ENCODE assay signal across 7 cellular contexts in genomic region chr17:6666077-6666521, GRCh38. TPM values are rescaled to one million over a fixed set of nuclear protein-coding genes. Genes with fewer than 3 reads are reported as not detected.
A peak's percentile ranks its signal among the peaks of the same experiment; 100 is the strongest.
DNase-seq lines count a peak whose midpoint lies in the region; ATAC-seq, FAIRE-seq and TF ChIP-seq lines count a peak whose summit lies in the region.

No MANE protein-coding gene starts in this region.

- H4K20me1 ChIP-seq in K562 (replicated peaks; ENCODE audit: control insufficient read depth, insufficient read depth, low read length) (no peaks in the 10 kb centered on the region), hepatocyte (ENCODE audit: insufficient read depth, poor library complexity, severe bottlenecking) (no peaks in the 10 kb centered on the region)

- peak; percentile 70 to 82 for TF ChIP-seq RAD21 in K562 (CRISPR knock-in tag; conservative IDR thresholded peaks at IDR 0.05 in 1 of 2, IDR thresholded peaks at IDR 0.05 in 1 of 2)

- H3K9me3 ChIP-seq in K562 (replicated peaks; ENCODE audit: control insufficient read depth, insufficient read depth, low read depth, low read length) (no peaks in the 10 kb centered on the region), hepatocyte (ENCODE audit: low read depth) (no peaks in the 10 kb centered on the region)

- 2% methylated on average over 9 of the region's 9 CpGs for WGBS in K562 (ENCODE audit: insufficient coverage, low coverage, missing lambda C conversion rate)
- WGBS in hepatocyte (ENCODE audit: low lambda C conversion rate, missing lambda C conversion rate), result 24% methylated on average over 9 of the region's 9 CpGs

- H3K4me2 ChIP-seq in K562 (ENCODE audit: insufficient read depth, low read length) (no peak overlapping the region), hepatocyte (no peak overlapping the region)

- DNase-seq in GM04504 (ENCODE audit: low read depth), result peak; percentile 60
- DNase-seq in LNCaP clone FGC (ENCODE audit: low read depth), result peak; percentile 56
- peak; percentile 92 for DNase-seq in SK-MEL-5 (ENCODE audit: low read depth, low spot score)
- peak; percentile 54 to 74 (median 62) for DNase-seq in K562 (ENCODE audit: extremely low read depth in 1 of 4, low spot score in 3 of 4)
- peak; percentile 87 for DNase-seq in hepatocyte (ENCODE audit: low spot score)
- peak; percentile 77 for DNase-seq in renal cortical epithelial cell (ENCODE audit: low read depth)

- ATAC-seq in K562 (peak; percentile 93), GM18502 (IDR thresholded peaks at IDR 0.05; ENCODE audit: poor library complexity, unreplicated experiment) (no peak)

- H3K36me3 ChIP-seq in K562 (ENCODE audit: control insufficient read depth, insufficient read depth, low read length) (no peaks in the 10 kb centered on the region), hepatocyte (replicated peaks; ENCODE audit: insufficient read depth, low read depth) (no peaks in the 10 kb centered on the region)

- no peak for TF ChIP-seq POLR2A in K562 (conservative IDR thresholded peaks at IDR 0.05)

- intact Hi-C loops in K562 (cut with micrococcal nuclease), result loop anchor here (2.0 to 5.0 kb wide), 3 partner anchors 176 to 346 kb away; partner anchors contain the start of gene RNASEK

- H3K4me1 ChIP-seq in K562 (replicated peaks in 1 of 2; ENCODE audit: control insufficient read depth in 2 of 2, insufficient read depth in 2 of 2, low read length in 2 of 2) (no peaks in the 10 kb centered on the region), hepatocyte (ENCODE audit: insufficient read depth) (no peaks in the 10 kb centered on the region)

- H3K9ac ChIP-seq in K562 (ENCODE audit: insufficient read depth in 1 of 2, low read depth in 2 of 2, low read length in 2 of 2), result no peak overlapping the region

- H2AFZ ChIP-seq in K562 (ENCODE audit: low read depth, low read length) (no peak overlapping the region), hepatocyte (no peak overlapping the region)

- peak; percentile 86 for FAIRE-seq in K562 (lab: Jason Lieb, UNC)

- H3K4me3 ChIP-seq in LNCaP clone FGC (ENCODE audit: low read depth, low read length), result no peak overlapping the region
- no peak overlapping the region for H3K4me3 ChIP-seq in K562
- no peak overlapping the region for H3K4me3 ChIP-seq in hepatocyte

- in situ Hi-C loops in SK-MEL-5 (cut with HindIII; ENCODE audit: low pct_unique_long_range_greater_than_20kb, low sequenced_read_pairs), result no loop called here
- in situ Hi-C loops in K562 (cut with MboI), result loop anchor here (5.0 kb wide), 1 partner anchor 341 kb away; no protein-coding TSS in a partner anchor

- no peak overlapping the region for H3K27ac ChIP-seq in K562 (ENCODE audit: extremely low read depth, low read depth, low read length)
- no peak overlapping the region for H3K27ac ChIP-seq in hepatocyte

- H3K27me3 ChIP-seq in K562 (ENCODE audit: control insufficient read depth in 2 of 2, insufficient read depth in 2 of 2, low read length in 2 of 2), result peaks cover 6 to 36% of the 10 kb centered on the region in 2 experiments; a peak in 4 of 5 replicates
- no peaks in the 10 kb centered on the region for H3K27me3 ChIP-seq in hepatocyte

- H3K9me1 ChIP-seq in K562 (ENCODE audit: control insufficient read depth, insufficient read depth, low read length), result no peaks in the 10 kb centered on the region

- BruUV-seq in K562 (replicated peaks; lab: Mats Ljungman, UMichigan), result no TSS peak

- no peak for TF ChIP-seq EP300 in K562 (IDR thresholded peaks at IDR 0.05; ENCODE audit: low read length)

- POLR2A ChIA-PET in K562 (lab: Yijun Ruan, JAX), result no interaction called here

- H3K9me2 ChIP-seq in hepatocyte (replicated peaks; ENCODE audit: insufficient read depth), result no peaks in the 10 kb centered on the region

- H3K79me2 ChIP-seq in K562 (ENCODE audit: control insufficient read depth, insufficient read depth, low read length) (no peaks in the 10 kb centered on the region), hepatocyte (no peaks in the 10 kb centered on the region)

- CTCF ChIA-PET in K562 (lab: Yijun Ruan, JAX; ENCODE audit: low intra/inter-chr PET ratio), result interaction anchor here (0.6 to 1.4 kb wide), 4 partner anchors 335 to 1386 kb away, joined by 3 to 4 read pairs (median 4); no protein-coding TSS in a partner anchor

- peak; percentile 99 for TF ChIP-seq CTCF in LNCaP clone FGC (IDR thresholded peaks at IDR 0.05; ENCODE audit: control insufficient read depth, extremely low read depth, insufficient read depth)
- peak; percentile 85 to 86 (median 85) for TF ChIP-seq CTCF in K562 (IDR thresholded peaks at IDR 0.05 in 2 of 3, conservative IDR thresholded peaks at IDR 0.05 in 1 of 3; ENCODE audit: insufficient read depth in 2 of 3, low read depth in 1 of 3, low read length in 3 of 3)
- TF ChIP-seq CTCF in hepatocyte (IDR thresholded peaks at IDR 0.05; ENCODE audit: poor library complexity), result peak; percentile 94

RNA-seq across cellular contexts. Expression of gene C17orf100, which starts 14.5 kb away (rescaled TPM):
- 1.2 and 1.5 TPM in 2 replicates for total RNA-seq in SK-MEL-5 (2014; rRNA removed; shearing (Covaris generic))
- 7.5 and 7.8 TPM in 2 replicates for polyA plus RNA-seq in SK-MEL-5 (2015; cell fraction: cytosol; rRNA removed)
- 9.3 and 12.4 TPM in 2 replicates for polyA plus RNA-seq in SK-MEL-5 (2015; cell fraction: nucleus; rRNA removed)
- 0.97 and 1.4 TPM in 2 replicates for total RNA-seq in K562 (2011; cell fraction: chromatin; rRNA removed; ENCODE audit: low replicate concordance)
- total RNA-seq in K562 (2011; cell fraction: nucleolus; rRNA removed), result 1.3 and 1.6 TPM in 2 replicates
- 0.44 and 0.99 TPM in 2 replicates for total RNA-seq in K562 (2011; cell fraction: nucleoplasm; rRNA removed)
- total RNA-seq in K562 (2014; rRNA removed) (0.14 and 1.2 TPM in 2 replicates), K562 (2014; rRNA removed; fragmentation: Illumina TruSeq; extraction: Trizol) (0.40 and 0.45 TPM in 2 replicates), K562 (2015; rRNA removed; fragmentation: Illumina TruSeq; extraction: Trizol) (0.43 and 0.49 TPM in 2 replicates), K562 (2021) (0.60 and 0.82 TPM in 2 replicates), hepatocyte (4.5 and 6.1 TPM in 2 replicates), renal cortical epithelial cell (1.4 TPM in 1 of 2 replicates, not detected in the other)
- polyA plus RNA-seq in K562 (2011; rRNA removed) (0.31 and 0.77 TPM in 2 replicates), K562 (2014; fragmentation: Illumina TruSeq; extraction: Trizol) (0.62 and 0.69 TPM in 2 replicates), K562 (2014; fragmentation: Nextera tagmentation; extraction: Ambion mirVana) (under 1 TPM; 0.04 to 0.11 TPM), K562 (2014; rRNA removed) (1.7 and 1.8 TPM in 2 replicates), hepatocyte (5.5 and 6.7 TPM in 2 replicates)
- polyA plus RNA-seq in K562 (2011; cell fraction: cytosol; rRNA removed), result 0.29 and 1.7 TPM in 2 replicates
- polyA plus RNA-seq in K562 (2011; cell fraction: nucleus; rRNA removed), result 0.52 and 1.00 TPM in 2 replicates
- 0.74 and 1.9 TPM in 2 replicates for polyA plus RNA-seq in K562 (2012)
- polyA minus RNA-seq in K562 (2011; rRNA and poly(A)+ RNA removed), result 0.21 and 0.42 TPM in 2 replicates
- not detected in 2 replicates for polyA minus RNA-seq in K562 (2011; cell fraction: cytosol; rRNA and poly(A)+ RNA removed)
- 0.56 and 0.81 TPM in 2 replicates for polyA minus RNA-seq in K562 (2011; cell fraction: nucleus; rRNA and poly(A)+ RNA removed)

RNA-seq across cellular contexts. Expression of gene MED31, which starts 14.7 kb away (rescaled TPM):
- total RNA-seq in SK-MEL-5 (2014; rRNA removed; shearing (Covaris generic)), result 29.2 and 36.0 TPM in 2 replicates
- 6.2 and 6.6 TPM in 2 replicates for polyA plus RNA-seq in SK-MEL-5 (2015; cell fraction: cytosol; rRNA removed)
- polyA plus RNA-seq in SK-MEL-5 (2015; cell fraction: nucleus; rRNA removed), result 22.8 and 26.6 TPM in 2 replicates
- total RNA-seq in K562 (2011; cell fraction: chromatin; rRNA removed; ENCODE audit: low replicate concordance), result 8.9 and 17.3 TPM in 2 replicates
- 6.3 and 7.8 TPM in 2 replicates for total RNA-seq in K562 (2011; cell fraction: nucleolus; rRNA removed)
- 13.3 and 16.6 TPM in 2 replicates for total RNA-seq in K562 (2011; cell fraction: nucleoplasm; rRNA removed)
- total RNA-seq in K562 (2014; rRNA removed), result 6.4 and 10.5 TPM in 2 replicates
- total RNA-seq in K562 (2014; rRNA removed; fragmentation: Illumina TruSeq; extraction: Trizol), result 15.8 and 16.9 TPM in 2 replicates
- total RNA-seq in K562 (2015; rRNA removed; fragmentation: Illumina TruSeq; extraction: Trizol), result 13.7 and 14.6 TPM in 2 replicates
- 14.0 and 17.9 TPM in 2 replicates for total RNA-seq in K562 (2021)
- 24.2 and 29.1 TPM in 2 replicates for polyA plus RNA-seq in K562 (2011; rRNA removed)
- 8.8 and 11.3 TPM in 2 replicates for polyA plus RNA-seq in K562 (2011; cell fraction: cytosol; rRNA removed)
- 9.9 and 13.1 TPM in 2 replicates for polyA plus RNA-seq in K562 (2011; cell fraction: nucleus; rRNA removed)
- 11.1 and 14.0 TPM in 2 replicates for polyA plus RNA-seq in K562 (2012)
- polyA plus RNA-seq in K562 (2014; fragmentation: Illumina TruSeq; extraction: Trizol), result 10.8 and 10.9 TPM in 2 replicates
- polyA plus RNA-seq in K562 (2014; fragmentation: Nextera tagmentation; extraction: Ambion mirVana), result 10 to 100 TPM; 35.7 to 39.9 TPM
- 9.8 and 12.3 TPM in 2 replicates for polyA plus RNA-seq in K562 (2014; rRNA removed)
- polyA minus RNA-seq in K562 (2011; rRNA and poly(A)+ RNA removed), result 7.6 and 8.9 TPM in 2 replicates
- 0.48 and 2.0 TPM in 2 replicates for polyA minus RNA-seq in K562 (2011; cell fraction: cytosol; rRNA and poly(A)+ RNA removed)
- 11.4 and 18.2 TPM in 2 replicates for polyA minus RNA-seq in K562 (2011; cell fraction: nucleus; rRNA and poly(A)+ RNA removed)
- 13.8 and 14.5 TPM in 2 replicates for total RNA-seq in hepatocyte
- polyA plus RNA-seq in hepatocyte, result 43.0 and 44.2 TPM in 2 replicates
- total RNA-seq in renal cortical epithelial cell, result 8.5 and 16.8 TPM in 2 replicates

RNA-seq across cellular contexts. Expression of gene TXNDC17, which starts 25.2 kb away (rescaled TPM):
- total RNA-seq in SK-MEL-5 (2014; rRNA removed; shearing (Covaris generic)), result 136 and 201 TPM in 2 replicates
- polyA plus RNA-seq in SK-MEL-5 (2015; cell fraction: cytosol; rRNA removed), result 287 and 342 TPM in 2 replicates
- 25.7 and 50.6 TPM in 2 replicates for polyA plus RNA-seq in SK-MEL-5 (2015; cell fraction: nucleus; rRNA removed)
- total RNA-seq in K562 (2011; cell fraction: chromatin; rRNA removed; ENCODE audit: low replicate concordance), result 11.8 and 12.1 TPM in 2 replicates
- total RNA-seq in K562 (2011; cell fraction: nucleolus; rRNA removed), result 21.5 and 31.7 TPM in 2 replicates
- 21.9 and 22.7 TPM in 2 replicates for total RNA-seq in K562 (2011; cell fraction: nucleoplasm; rRNA removed)
- total RNA-seq in K562 (2014; rRNA removed), result 111 and 164 TPM in 2 replicates
- 141 and 144 TPM in 2 replicates for total RNA-seq in K562 (2014; rRNA removed; fragmentation: Illumina TruSeq; extraction: Trizol)
- 164 and 179 TPM in 2 replicates for total RNA-seq in K562 (2015; rRNA removed; fragmentation: Illumina TruSeq; extraction: Trizol)
- 108 and 126 TPM in 2 replicates for total RNA-seq in K562 (2021)
- 244 and 357 TPM in 2 replicates for polyA plus RNA-seq in K562 (2011; rRNA removed)
- polyA plus RNA-seq in K562 (2011; cell fraction: cytosol; rRNA removed), result 221 and 252 TPM in 2 replicates
- 78.2 and 87.1 TPM in 2 replicates for polyA plus RNA-seq in K562 (2011; cell fraction: nucleus; rRNA removed)
- 102 and 310 TPM in 2 replicates for polyA plus RNA-seq in K562 (2012)
- polyA plus RNA-seq in K562 (2014; fragmentation: Illumina TruSeq; extraction: Trizol), result 155 and 201 TPM in 2 replicates
- 100 to 1,000 TPM; 758 to 759 TPM for polyA plus RNA-seq in K562 (2014; fragmentation: Nextera tagmentation; extraction: Ambion mirVana)
- polyA plus RNA-seq in K562 (2014; rRNA removed), result 236 and 245 TPM in 2 replicates
- 48.5 and 52.5 TPM in 2 replicates for polyA minus RNA-seq in K562 (2011; rRNA and poly(A)+ RNA removed)
- 36.5 and 37.0 TPM in 2 replicates for polyA minus RNA-seq in K562 (2011; cell fraction: cytosol; rRNA and poly(A)+ RNA removed)
- polyA minus RNA-seq in K562 (2011; cell fraction: nucleus; rRNA and poly(A)+ RNA removed), result 14.8 and 22.0 TPM in 2 replicates
- total RNA-seq in hepatocyte, result 61.0 and 106 TPM in 2 replicates
- 366 and 406 TPM in 2 replicates for polyA plus RNA-seq in hepatocyte
- 137 and 152 TPM in 2 replicates for total RNA-seq in renal cortical epithelial cell

RNA-seq across cellular contexts. Expression of gene KIAA0753, which starts 25.6 kb away (rescaled TPM):
- 12.0 and 14.9 TPM in 2 replicates for total RNA-seq in SK-MEL-5 (2014; rRNA removed; shearing (Covaris generic))
- polyA plus RNA-seq in SK-MEL-5 (2015; cell fraction: cytosol; rRNA removed), result 6.6 and 13.0 TPM in 2 replicates
- polyA plus RNA-seq in SK-MEL-5 (2015; cell fraction: nucleus; rRNA removed), result 13.8 and 25.3 TPM in 2 replicates
- total RNA-seq in K562 (2011; cell fraction: chromatin; rRNA removed; ENCODE audit: low replicate concordance), result 15.6 and 37.4 TPM in 2 replicates
- total RNA-seq in K562 (2011; cell fraction: nucleolus; rRNA removed), result 8.7 and 12.4 TPM in 2 replicates
- 15.1 and 19.5 TPM in 2 replicates for total RNA-seq in K562 (2011; cell fraction: nucleoplasm; rRNA removed)
- total RNA-seq in K562 (2014; rRNA removed), result 6.0 and 6.9 TPM in 2 replicates
- total RNA-seq in K562 (2014; rRNA removed; fragmentation: Illumina TruSeq; extraction: Trizol), result 7.6 and 9.3 TPM in 2 replicates
- 8.5 and 9.0 TPM in 2 replicates for total RNA-seq in K562 (2015; rRNA removed; fragmentation: Illumina TruSeq; extraction: Trizol)
- total RNA-seq in K562 (2021), result 6.2 and 7.4 TPM in 2 replicates
- polyA plus RNA-seq in K562 (2011; rRNA removed), result 3.9 and 6.6 TPM in 2 replicates
- polyA plus RNA-seq in K562 (2011; cell fraction: cytosol; rRNA removed), result 1.6 and 2.5 TPM in 2 replicates
- polyA plus RNA-seq in K562 (2011; cell fraction: nucleus; rRNA removed), result 15.2 and 20.1 TPM in 2 replicates
- polyA plus RNA-seq in K562 (2012), result 5.6 and 6.6 TPM in 2 replicates
- 6.5 and 7.4 TPM in 2 replicates for polyA plus RNA-seq in K562 (2014; fragmentation: Illumina TruSeq; extraction: Trizol)
- 1 to 10 TPM; 2.0 to 3.4 TPM for polyA plus RNA-seq in K562 (2014; fragmentation: Nextera tagmentation; extraction: Ambion mirVana)
- 5.2 and 5.6 TPM in 2 replicates for polyA plus RNA-seq in K562 (2014; rRNA removed)
- polyA minus RNA-seq in K562 (2011; rRNA and poly(A)+ RNA removed), result 5.4 and 5.6 TPM in 2 replicates
- 1.9 and 6.6 TPM in 2 replicates for polyA minus RNA-seq in K562 (2011; cell fraction: cytosol; rRNA and poly(A)+ RNA removed)
- polyA minus RNA-seq in K562 (2011; cell fraction: nucleus; rRNA and poly(A)+ RNA removed), result 10.4 and 14.4 TPM in 2 replicates
- total RNA-seq in hepatocyte, result 10.9 and 12.0 TPM in 2 replicates
- 4.0 and 6.0 TPM in 2 replicates for polyA plus RNA-seq in hepatocyte
- total RNA-seq in renal cortical epithelial cell, result 9.4 and 25.6 TPM in 2 replicates

RNA-seq across cellular contexts. Expression of gene SLC13A5, which starts 47.1 kb away (rescaled TPM):
- total RNA-seq in SK-MEL-5 (2014; rRNA removed; shearing (Covaris generic)), result not detected in 2 replicates
- polyA plus RNA-seq in SK-MEL-5 (2015; cell fraction: cytosol; rRNA removed), result not detected in 2 replicates
- not detected in 2 replicates for polyA plus RNA-seq in SK-MEL-5 (2015; cell fraction: nucleus; rRNA removed)
- total RNA-seq in K562 (2011; cell fraction: chromatin; rRNA removed; ENCODE audit: low replicate concordance), result not detected in 2 replicates
- not detected in 2 replicates for total RNA-seq in K562 (2011; cell fraction: nucleolus; rRNA removed)
- not detected in 2 replicates for total RNA-seq in K562 (2011; cell fraction: nucleoplasm; rRNA removed)
- not detected in 2 replicates for total RNA-seq in K562 (2014; rRNA removed)
- not detected in 2 replicates for total RNA-seq in K562 (2014; rRNA removed; fragmentation: Illumina TruSeq; extraction: Trizol)
- total RNA-seq in K562 (2015; rRNA removed; fragmentation: Illumina TruSeq; extraction: Trizol), result not detected in 2 replicates
- total RNA-seq in K562 (2021), result 0.04 and 0.09 TPM in 2 replicates
- polyA plus RNA-seq in K562 (2011; rRNA removed), result 0.09 TPM in 1 of 2 replicates, not detected in the other
- polyA plus RNA-seq in K562 (2011; cell fraction: cytosol; rRNA removed), result not detected in 2 replicates
- polyA plus RNA-seq in K562 (2011; cell fraction: nucleus; rRNA removed), result 0.01 TPM in 1 of 2 replicates, not detected in the other
- 0.15 TPM in 1 of 2 replicates, not detected in the other for polyA plus RNA-seq in K562 (2012)
- polyA plus RNA-seq in K562 (2014; fragmentation: Illumina TruSeq; extraction: Trizol), result not detected in 2 replicates
- not detected for polyA plus RNA-seq in K562 (2014; fragmentation: Nextera tagmentation; extraction: Ambion mirVana)
- polyA plus RNA-seq in K562 (2014; rRNA removed), result not detected in 2 replicates
- polyA minus RNA-seq in K562 (2011; rRNA and poly(A)+ RNA removed), result not detected in 2 replicates
- polyA minus RNA-seq in K562 (2011; cell fraction: cytosol; rRNA and poly(A)+ RNA removed), result 3.8 TPM in 1 of 2 replicates, not detected in the other
- polyA minus RNA-seq in K562 (2011; cell fraction: nucleus; rRNA and poly(A)+ RNA removed), result not detected in 2 replicates
- total RNA-seq in hepatocyte, result 15.2 and 18.5 TPM in 2 replicates
- polyA plus RNA-seq in hepatocyte, result 7.3 and 7.5 TPM in 2 replicates
- not detected in 2 replicates for total RNA-seq in renal cortical epithelial cell
